In genomic region chr2:25347205-25347815, GRCh38 we compare ENCODE assay signal across 12 cellular contexts. TPM values are rescaled to one million over a fixed set of nuclear protein-coding genes. Genes with fewer than 3 reads are reported as not detected.
A peak's percentile ranks its signal among the peaks of the same experiment; 100 is the strongest.
DNase-seq lines count a peak whose midpoint lies in the region; ATAC-seq lines count a peak whose summit lies in the region.
"Had no signal": no experiment of that assay in that cellular context is flagged by ENCODE, and none has a peak within 500 bp of the region (broad histone marks: within the 10 kb centered on the region; RNA-seq: fewer than 3 reads in every experiment).

No MANE protein-coding gene starts in this region.

- H3K27ac Mint-ChIP-seq in activated CD4-positive, alpha-beta T cell treated with anti-CD3 and anti-CD28 coated beads for 36 hours, result peak overlapping the region; percentile 72
- H3K27ac Mint-ChIP-seq: progenitor cell of endocrine pancreas had no signal

- no peaks in the 10 kb centered on the region for H3K4me1 ChIP-seq in aorta (ENCODE audit: control insufficient read depth in 1 of 2, insufficient read depth in 2 of 2, low read length in 2 of 2)

- H3K27ac ChIP-seq in aorta (ENCODE audit: low read depth in 1 of 2, low read length in 2 of 2), result no peak overlapping the region
- H3K27ac ChIP-seq: left lung had no signal

- DNase-seq in activated CD4-positive, alpha-beta T cell treated with anti-CD3 and anti-CD28 coated beads for 36 hours, result peak; percentile 77
- no peak for DNase-seq in activated CD4-positive, alpha-beta T cell treated with anti-CD3 and anti-CD28 coated beads for 1 hour
- DNase-seq in RKO (ENCODE audit: low spot score) (peak; percentile 62), dermis blood vessel endothelial cell (peak; percentile 33), left colon (no peak), GM03348 (ENCODE audit: low spot score) (no peak), aorta (no peak)
- DNase-seq in stimulated activated CD8-positive, alpha-beta memory T cell treated with anti-CD3 and anti-CD28 coated beads, Interleukin-4, amount 100 ng/mL, for 48 hours, result peak; percentile 72
- DNase-seq: left lung, NCI-H526 treated with DMSO at 0.1 percent for 48 hours had no signal

- H3K4me3 ChIP-seq in aorta (ENCODE audit: low read length in 2 of 2), result no peak overlapping the region
- H3K4me3 ChIP-seq: left lung had no signal

- H3K9me3 Mint-ChIP-seq in activated CD4-positive, alpha-beta T cell treated with anti-CD3 and anti-CD28 coated beads for 36 hours (ENCODE audit: low read depth), result no peaks in the 10 kb centered on the region
- H3K9me3 Mint-ChIP-seq: brain had no signal

- CTCF ChIA-PET in activated CD4-positive, alpha-beta T cell treated with anti-CD3 and anti-CD28 coated beads for 36 hours (lab: Charles Lee), result interaction anchor here (0.7 to 2.5 kb wide), 3 partner anchors 8 to 33 kb away, joined by 3 to 30 read pairs (median 4); no protein-coding TSS in a partner anchor

- 79 to 80% methylated on average over 7 of the region's 7 CpGs for WGBS in aorta, 2 donors

- POLR2A ChIA-PET in activated CD4-positive, alpha-beta T cell treated with anti-CD3 and anti-CD28 coated beads for 36 hours (lab: Charles Lee), result interaction anchor here (0.5 kb wide), 1 partner anchor 54 kb away, joined by 3 read pairs; no protein-coding TSS in a partner anchor

- H3K36me3 Mint-ChIP-seq in activated CD4-positive, alpha-beta T cell treated with anti-CD3 and anti-CD28 coated beads for 36 hours (ENCODE audit: low read depth), result no peaks in the 10 kb centered on the region
- H3K36me3 Mint-ChIP-seq: brain had no signal

- no peaks in the 10 kb centered on the region for H3K36me3 ChIP-seq in aorta (ENCODE audit: control insufficient read depth in 1 of 2, insufficient read depth in 2 of 2, low read length in 1 of 2)
- H3K36me3 ChIP-seq: left lung had no signal

- ATAC-seq in activated CD4-positive, alpha-beta T cell treated with anti-CD3 and anti-CD28 coated beads for 36 hours, result peak; percentile 92
- ATAC-seq in left colon (no peak), aorta (ENCODE audit: low FRiP score) (no peak)
- ATAC-seq: left lung had no signal

- intact Hi-C loops in activated CD4-positive, alpha-beta T cell treated with anti-CD3 and anti-CD28 coated beads for 36 hours (cut with DNase I, micrococcal nuclease), result no loop called here
- intact Hi-C loops in left colon (cut with DNase I, micrococcal nuclease), result no loop called here
- intact Hi-C loops in aorta (cut with DNase I), result no loop called here

- H3K27me3 Mint-ChIP-seq in activated CD4-positive, alpha-beta T cell treated with anti-CD3 and anti-CD28 coated beads for 36 hours, result no peaks in the 10 kb centered on the region

- no peaks in the 10 kb centered on the region for H3K27me3 ChIP-seq in aorta (ENCODE audit: control insufficient read depth in 1 of 2, insufficient read depth in 2 of 2, low read length in 1 of 2)
- H3K27me3 ChIP-seq: left lung had no signal

- H3K4me1 Mint-ChIP-seq in activated CD4-positive, alpha-beta T cell treated with anti-CD3 and anti-CD28 coated beads for 36 hours, result peaks cover 34% of the 10 kb centered on the region

- H3K9me3 ChIP-seq in aorta (ENCODE audit: control insufficient read depth, low read length), result no peaks in the 10 kb centered on the region

- no peak overlapping the region for H3K4me3 Mint-ChIP-seq in activated CD4-positive, alpha-beta T cell treated with anti-CD3 and anti-CD28 coated beads for 36 hours

RNA-seq across cellular contexts. Expression of gene DNMT3A, which starts 5.6 kb away (rescaled TPM):
- 10 to 100 TPM; 62.3 to 76.2 TPM for total RNA-seq in activated CD4-positive, alpha-beta T cell treated with anti-CD3 and anti-CD28 coated beads for 36 hours
- total RNA-seq in dermis blood vessel endothelial cell, result 31.0 and 32.1 TPM in 2 replicates
- total RNA-seq in left colon, result 10 to 100 TPM; 27.3 to 27.8 TPM
- total RNA-seq in aorta, result 10 to 100 TPM; 32.5 to 48.2 TPM
- 10 to 100 TPM in 1 of 2 donors, 1 to 10 TPM in 1; 9.4 to 11.6 TPM for polyA plus RNA-seq in aorta

Comparison
In these comparisons a context has a peak if more than half of its experiments do, and no peak if none do; other contexts are left out.
1. DNase-seq: peak in activated CD4-positive, alpha-beta T cell treated with anti-CD3 and anti-CD28 coated beads for 36 hours (single experiment), RKO (single experiment), dermis blood vessel endothelial cell (single experiment) and stimulated activated CD8-positive, alpha-beta memory T cell treated with anti-CD3 and anti-CD28 coated beads, Interleukin-4, amount 100 ng/mL, for 48 hours (single experiment); none in activated CD4-positive, alpha-beta T cell treated with anti-CD3 and anti-CD28 coated beads for 1 hour (single experiment), left colon (0 of 2), GM03348 (single experiment) and aorta (0 of 2).